33 cellular contexts compared by ENCODE assay signal in the genomic region with DNA sequence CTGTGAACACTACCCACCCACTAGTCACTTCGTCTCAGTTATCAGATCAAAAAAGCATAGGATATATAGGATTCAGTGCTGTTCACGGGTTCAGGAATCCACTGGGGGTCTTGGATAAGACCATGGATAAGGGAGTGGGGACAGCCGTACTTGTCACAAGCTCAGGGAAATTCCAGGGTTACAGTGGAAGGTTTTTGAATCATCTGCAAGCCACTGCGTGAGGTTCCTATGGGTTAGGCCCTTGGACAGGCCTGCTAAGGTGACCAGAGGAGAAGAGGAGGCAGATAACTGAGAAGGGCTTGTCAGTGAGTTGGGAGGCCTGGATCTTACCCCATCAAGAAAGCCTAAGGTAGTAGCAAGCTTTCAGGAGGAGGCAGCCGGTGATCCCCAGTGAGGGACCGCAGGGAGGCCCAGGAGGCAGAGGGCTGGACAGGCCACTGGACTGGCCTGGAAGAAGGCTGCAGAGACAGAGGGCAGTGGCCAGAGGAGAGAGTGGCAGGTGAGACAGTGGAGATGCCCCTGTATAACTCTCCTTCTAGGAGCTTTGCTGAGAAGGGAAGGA. TPM values are rescaled to one million over a fixed set of nuclear protein-coding genes. Genes with fewer than 3 reads are reported as not detected.
DNase-seq lines count a peak whose midpoint lies in the region; ATAC-seq and TF ChIP-seq lines count a peak whose summit lies in the region.
"Had no signal": no experiment of that assay in that cellular context is flagged by ENCODE, and none has a peak within 500 bp of the region (broad histone marks: within the 10 kb centered on the region; RNA-seq: fewer than 3 reads in every experiment).

No MANE protein-coding gene starts in this region.

- H3K4me3 Mint-ChIP-seq in mesothelial cell of epicardium, result no peak overlapping the region
- H3K4me3 Mint-ChIP-seq: CD4-positive, alpha-beta memory T cell had no signal

- TF ChIP-seq CTCF in breast epithelium (IDR thresholded peaks at IDR 0.05) (no peak), mammary epithelial cell (conservative IDR thresholded peaks at IDR 0.05 in 1 of 2, IDR thresholded peaks at IDR 0.05 in 1 of 2; ENCODE audit: extremely low read depth in 1 of 2, insufficient read depth in 1 of 2, low read depth in 1 of 2, low read length in 2 of 2) (no peak), RWPE1 (conservative IDR thresholded peaks at IDR 0.05; ENCODE audit: low read depth) (no peak), mesothelial cell of epicardium (IDR thresholded peaks at IDR 0.05; ENCODE audit: unreplicated experiment) (no peak), uterus (IDR thresholded peaks at IDR 0.05) (no peak)

- no peaks in the 10 kb centered on the region for H3K9me3 Mint-ChIP-seq in mesothelial cell of epicardium
- H3K9me3 Mint-ChIP-seq: CD4-positive, alpha-beta memory T cell; naive thymus-derived CD8-positive, alpha-beta T cell had no signal

- H3K4me2 ChIP-seq in mammary epithelial cell (ENCODE audit: insufficient read depth, low read depth, low read length), result no peak overlapping the region

- no peaks in the 10 kb centered on the region for H3K36me3 Mint-ChIP-seq in mesothelial cell of epicardium
- H3K36me3 Mint-ChIP-seq: CD4-positive, alpha-beta memory T cell; naive thymus-derived CD8-positive, alpha-beta T cell had no signal

- H3K9ac ChIP-seq in mammary epithelial cell (ENCODE audit: insufficient read depth, low read length), result no peak overlapping the region

- peak in 1 of 2 donors; percentile 40 for DNase-seq in breast epithelium (ENCODE audit: low spot score in 2 of 2)
- DNase-seq in mammary epithelial cell, result no peak
- DNase-seq in RWPE1 (ENCODE audit: low spot score), result no peak
- no peak for DNase-seq in mesothelial cell of epicardium (ENCODE audit: low spot score in 2 of 2, unreplicated experiment in 2 of 2)
- DNase-seq in uterus, result peak in 1 of 2 donors; percentile 11
- DNase-seq in OCI-M1 (lab: John Stamatoyannopoulos, UW), result no peak
- DNase-seq: activated CD4-positive, alpha-beta T cell treated with anti-CD3 and anti-CD28 coated beads for 4 hours; activated T-cell treated with anti-CD3 and anti-CD28 coated beads, Interleukin-2, amount 50 U/mL, for 1 hour; AML-193; CD4-positive, alpha-beta memory T cell; EL; esophagus squamous epithelium; foreskin keratinocyte; heart left ventricle; kidney; naive thymus-derived CD8-positive, alpha-beta T cell; NCI-H146; NCI-H446; NCI-H748 treated with DMSO at 0.1 percent for 48 hours; ovary; SIG-M5; small intestine; stimulated activated naive CD4-positive, alpha-beta T cell; SW 1271; T-helper 9 cell; upper lobe of right lung had no signal

- BruUV-seq in mammary epithelial cell (replicated peaks; lab: Mats Ljungman, UMichigan), result no TSS peak

- no peaks in the 10 kb centered on the region for H3K27me3 ChIP-seq in breast epithelium
- no peaks in the 10 kb centered on the region for H3K27me3 ChIP-seq in mammary epithelial cell (ENCODE audit: insufficient read depth, low read length)
- H3K27me3 ChIP-seq in uterus, result no peaks in the 10 kb centered on the region
- H3K27me3 ChIP-seq: foreskin keratinocyte, ovary, Peyer's patch had no signal

- no peak overlapping the region for H2AFZ ChIP-seq in mammary epithelial cell (ENCODE audit: low read depth, low read length)

- peak overlapping the region; percentile 35 for H3K27ac Mint-ChIP-seq in mesothelial cell of epicardium

- H3K9me3 ChIP-seq in breast epithelium (no peaks in the 10 kb centered on the region), mammary epithelial cell (replicated peaks; ENCODE audit: insufficient read depth, low read length) (no peaks in the 10 kb centered on the region), uterus (no peaks in the 10 kb centered on the region)
- H3K9me3 ChIP-seq: esophagus squamous epithelium, HAP-1, heart left ventricle, ovary, Peyer's patch, upper lobe of right lung had no signal

- no peaks in the 10 kb centered on the region for H4K20me1 ChIP-seq in mammary epithelial cell (ENCODE audit: insufficient read depth, low read length)

- H3K36me3 ChIP-seq in breast epithelium (no peaks in the 10 kb centered on the region), mammary epithelial cell (ENCODE audit: insufficient read depth, low read length) (no peaks in the 10 kb centered on the region), uterus (no peaks in the 10 kb centered on the region)
- H3K36me3 ChIP-seq: esophagus squamous epithelium, HAP-1, heart left ventricle, ovary, Peyer's patch, upper lobe of right lung had no signal

- no peaks in the 10 kb centered on the region for H3K27me3 Mint-ChIP-seq in mesothelial cell of epicardium (ENCODE audit: low read depth)

- H3K79me2 ChIP-seq in mammary epithelial cell (ENCODE audit: insufficient read depth, low read length), result no peaks in the 10 kb centered on the region

- CTCF ChIA-PET in mammary epithelial cell (lab: Charles Lee; ENCODE audit: low non-redundant PET) (interaction anchor here (0.8 kb wide), 1 partner anchor 34 kb away, joined by 5 read pairs; no protein-coding TSS in a partner anchor), RWPE1 (lab: Yijun Ruan, JAX) (interaction anchor here (0.8 to 0.9 kb wide), 2 partner anchors 8 to 14 kb away, joined by 3 read pairs; no protein-coding TSS in a partner anchor)

- intact Hi-C loops in breast epithelium (cut with DNase I; ENCODE audit: low total_unique reads), result no loop called here
- intact Hi-C loops in mammary epithelial cell (cut with micrococcal nuclease), result loop anchor here (2.0 kb wide), 1 partner anchor 26 kb away; no protein-coding TSS in a partner anchor
- intact Hi-C loops in uterus (cut with DNase I; ENCODE audit: low total_unique reads), result no loop called here

- dilution Hi-C loops in mammary epithelial cell (cut with HindIII; ENCODE audit: low sequenced_read_pairs), result no loop called here

- in situ Hi-C loops in mammary epithelial cell (cut with MboI; ENCODE audit: low sequenced_read_pairs in 2 of 2), result no loop called here

- peaks cover 0 to 17% of the 10 kb centered on the region in 2 donors for H3K4me1 ChIP-seq in breast epithelium
- H3K4me1 ChIP-seq in mammary epithelial cell (ENCODE audit: insufficient read depth, low read length), result peaks cover 22% of the 10 kb centered on the region
- H3K4me1 ChIP-seq in uterus, result peaks cover 0 to 5% of the 10 kb centered on the region in 2 donors
- H3K4me1 ChIP-seq: HAP-1, Peyer's patch had no signal

- H3K4me1 Mint-ChIP-seq in mesothelial cell of epicardium, result peaks cover 38% of the 10 kb centered on the region

- no peak for ATAC-seq in GM19324 (IDR thresholded peaks at IDR 0.05; ENCODE audit: low FRiP score, unreplicated experiment)
- ATAC-seq: foreskin keratinocyte; naive thymus-derived CD8-positive, alpha-beta T cell had no signal

- 92% methylated on average over 6 of the region's 6 CpGs for WGBS in mammary epithelial cell (ENCODE audit: low coverage, missing lambda C conversion rate)

- H3K4me3 ChIP-seq in breast epithelium, result no peak overlapping the region
- no peak overlapping the region for H3K4me3 ChIP-seq in mammary epithelial cell (replicated peaks in 1 of 3; ENCODE audit: insufficient read depth in 1 of 3, low read depth in 2 of 3, low read length in 3 of 3)
- no peak overlapping the region for H3K4me3 ChIP-seq in uterus
- H3K4me3 ChIP-seq: esophagus squamous epithelium, HAP-1, heart left ventricle, ovary, Peyer's patch, upper lobe of right lung had no signal

- TF ChIP-seq POLR2A in breast epithelium (IDR thresholded peaks at IDR 0.05), result no peak
- no peak for TF ChIP-seq POLR2A in uterus (IDR thresholded peaks at IDR 0.05)

- POLR2A ChIA-PET in RWPE1 (lab: Yijun Ruan, JAX; ENCODE audit: low non-redundant PET), result no interaction called here

- peak overlapping the region; percentile 13 to 43 for H3K27ac ChIP-seq in breast epithelium
- no peak overlapping the region for H3K27ac ChIP-seq in mammary epithelial cell (ENCODE audit: insufficient read depth, low read depth, low read length)
- H3K27ac ChIP-seq in RWPE1, result peak overlapping the region; percentile 71
- H3K27ac ChIP-seq in uterus, result peak overlapping the region; percentile 58 to 71
- H3K27ac ChIP-seq: esophagus squamous epithelium, foreskin keratinocyte, ovary, Peyer's patch, upper lobe of right lung, VCaP had no signal

RNA-seq across cellular contexts. Expression of gene NGFR, which starts 27.3 kb away (rescaled TPM):
- 10 to 100 TPM in 2 of 3 donors, 1 to 10 TPM in 1; 3.4 to 27.8 (median 17.7) TPM for total RNA-seq in breast epithelium
- total RNA-seq in mammary epithelial cell, result 10 to 100 TPM; 16.3 to 25.5 TPM
- polyA plus RNA-seq in mammary epithelial cell, result 33.5 TPM
- 17.4 TPM for polyA minus RNA-seq in mammary epithelial cell
- 14.7 to 16.1 TPM (median 14.9 TPM) in 3 replicates for total RNA-seq in mesothelial cell of epicardium
- total RNA-seq in uterus, result 10 to 100 TPM in 2 of 4 donors, 1 to 10 TPM in 2; 1.8 to 47.9 (median 9.9) TPM
- total RNA-seq: activated CD8-positive, alpha-beta memory T cell treated with anti-CD3 and anti-CD28 coated beads for 36 hours; dermis microvascular lymphatic vessel endothelial cell had no signal
- polyA plus RNA-seq: CD4-positive, alpha-beta memory T cell; naive thymus-derived CD8-positive, alpha-beta T cell had no signal

RNA-seq across cellular contexts. Expression of gene NXPH3, which starts 53.3 kb away (rescaled TPM):
- 1 to 10 TPM; 3.5 to 7.5 (median 4.5) TPM for total RNA-seq in breast epithelium
- total RNA-seq in mammary epithelial cell, result under 1 TPM; 0.33 to 0.35 TPM
- polyA plus RNA-seq in mammary epithelial cell, result 0.23 TPM
- not detected for polyA minus RNA-seq in mammary epithelial cell
- total RNA-seq in mesothelial cell of epicardium, result 0.82 to 0.88 TPM (median 0.83 TPM) in 3 replicates
- total RNA-seq in uterus, result 10 to 100 TPM in 2 of 4 donors, 1 to 10 TPM in 2; 5.8 to 24.3 (median 9.0) TPM
- total RNA-seq: CD4-positive, alpha-beta memory T cell; mononuclear cell; naive thymus-derived CD8-positive, alpha-beta T cell had no signal
- polyA plus RNA-seq: CD4-positive, alpha-beta memory T cell; naive thymus-derived CD8-positive, alpha-beta T cell had no signal
